8 cellular contexts compared by ENCODE assay signal in the genomic region with DNA sequence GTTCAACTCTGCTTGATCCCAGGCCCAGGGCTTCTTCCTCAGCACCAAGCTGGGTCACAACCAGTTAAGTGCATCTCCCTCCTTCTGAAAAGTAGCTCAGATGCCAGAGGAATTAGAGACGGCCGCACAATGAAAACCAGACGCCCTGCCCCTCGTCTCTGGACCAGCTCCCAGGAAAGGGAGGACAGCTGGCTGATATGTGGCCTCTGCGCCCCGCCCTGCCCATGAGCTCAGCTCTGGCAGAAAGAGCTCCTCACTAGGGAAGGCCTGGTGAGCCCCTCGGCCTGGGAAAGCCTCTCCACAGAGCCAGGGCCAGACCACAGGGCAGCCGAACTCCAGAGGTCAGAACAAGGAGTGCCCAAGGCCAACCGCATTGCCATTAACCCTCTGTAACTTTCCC. TPM values are rescaled to one million over a fixed set of nuclear protein-coding genes. Genes with fewer than 3 reads are reported as not detected.
DNase-seq lines count a peak whose midpoint lies in the region; ATAC-seq and TF ChIP-seq lines count a peak whose summit lies in the region.

No MANE protein-coding gene starts in this region.

- H3K4ac ChIP-seq in trophoblast cell (ENCODE audit: low read depth, low read length), result no peak overlapping the region

- no peak overlapping the region for H3K4me2 ChIP-seq in trophoblast cell (ENCODE audit: low read length)

- peak overlapping the region; percentile 82 for H2BK120ac ChIP-seq in trophoblast cell (ENCODE audit: insufficient read depth, low read length, poor library complexity)

- peaks cover 6% of the 10 kb centered on the region for H3K79me2 ChIP-seq in trophoblast cell (ENCODE audit: control insufficient read depth, insufficient read depth, low read length, poor library complexity)

- H3K9me3 Mint-ChIP-seq in T-cell (no peaks in the 10 kb centered on the region), WTC11 (no peaks in the 10 kb centered on the region)

- H3K14ac ChIP-seq in trophoblast cell (ENCODE audit: low read length), result no peak overlapping the region

- peaks cover 33% of the 10 kb centered on the region for H3K79me1 ChIP-seq in trophoblast cell (ENCODE audit: low read length)

- DNase-seq in Ammon's horn (ENCODE audit: low spot score), result peak; percentile 87
- DNase-seq in T-cell, result no peak
- DNase-seq in cardiac muscle cell (ENCODE audit: low read depth in 1 of 2, low spot score in 1 of 2), result peak; percentile 42 to 91
- no peak for DNase-seq in trophoblast cell
- DNase-seq in NCI-H2227 treated with DMSO at 0.1 percent for 48 hours (lab: John Stamatoyannopoulos, UW), result no peak
- DNase-seq in WTC11 (ENCODE audit: low spot score), result no peak
- no peak for DNase-seq in DMS53 (lab: John Stamatoyannopoulos, UW)
- no peak for DNase-seq in NCI-H748 treated with DMSO at 0.1 percent for 48 hours (lab: John Stamatoyannopoulos, UW)

- no peak overlapping the region for H2AK5ac ChIP-seq in trophoblast cell (ENCODE audit: low read length)

- H3K36me3 ChIP-seq in cardiac muscle cell (no peaks in the 10 kb centered on the region), trophoblast cell (ENCODE audit: control insufficient read depth in 1 of 2, insufficient read depth in 2 of 2, low read length in 2 of 2) (no peaks in the 10 kb centered on the region)

- H3K4me3 ChIP-seq in cardiac muscle cell (no peak overlapping the region), trophoblast cell (ENCODE audit: low read depth, low read length) (no peak overlapping the region)

- H2BK5ac ChIP-seq in trophoblast cell (ENCODE audit: low read depth, low read length, poor library complexity), result no peak overlapping the region

- TF ChIP-seq CTCF in cardiac muscle cell (IDR thresholded peaks at IDR 0.05; ENCODE audit: low read depth, low read length) (no peak), WTC11 (IDR thresholded peaks at IDR 0.05) (no peak)

- CTCF ChIA-PET in T-cell (lab: Charles Lee), result interaction anchor here in 1 of 2 donors (1.2 kb wide), 1 partner anchor 9 kb away, joined by 3 read pairs; no protein-coding TSS in a partner anchor
- CTCF ChIA-PET in WTC11 (lab: Charles Lee), result interaction anchor here (0.6 to 6.4 kb wide), 5 partner anchors 9 to 142 kb away, joined by 3 to 49 read pairs (median 4); no protein-coding TSS in a partner anchor

- no peak overlapping the region for H4K12ac ChIP-seq in trophoblast cell (ENCODE audit: low read depth, low read length)

- ATAC-seq in T-cell (replicated peaks in 1 of 4) (no peak), WTC11 (no peak)

- H3K23ac ChIP-seq in trophoblast cell (ENCODE audit: low read length), result no peak overlapping the region

- peak overlapping the region; percentile 98 for H4K91ac ChIP-seq in trophoblast cell (ENCODE audit: low read depth, low read length)

- peak overlapping the region in 1 of 3 donors; percentile 84 for H3K4me3 Mint-ChIP-seq in T-cell
- H3K4me3 Mint-ChIP-seq in WTC11, result no peak overlapping the region

- no peak overlapping the region for H3K18ac ChIP-seq in trophoblast cell (ENCODE audit: low read length)

- H3K4me1 ChIP-seq in cardiac muscle cell (ENCODE audit: low read depth) (peaks cover 19% of the 10 kb centered on the region), trophoblast cell (ENCODE audit: control insufficient read depth in 1 of 2, insufficient read depth in 2 of 2, low read length in 2 of 2) (peaks cover 32 to 40% of the 10 kb centered on the region in 2 experiments)

- H3K9me3 ChIP-seq in cardiac muscle cell (ENCODE audit: low read depth), result no peaks in the 10 kb centered on the region
- H3K9me3 ChIP-seq in trophoblast cell (ENCODE audit: insufficient read depth, low read depth, low read length), result no peaks in the 10 kb centered on the region

- H3K27ac Mint-ChIP-seq in T-cell (peak overlapping the region; percentile 16 to 27), WTC11 (no peak overlapping the region)

- POLR2A ChIA-PET in T-cell (lab: Charles Lee) (no interaction called here), WTC11 (lab: Charles Lee) (no interaction called here)

- WGBS in trophoblast cell (ENCODE audit: extremely low coverage, insufficient coverage, insufficient read length), result no CpG with 5 or more reads among the region's 9 CpGs

- H2AFZ ChIP-seq in trophoblast cell (ENCODE audit: insufficient read depth, low read length, poor library complexity), result no peak overlapping the region

- peak overlapping the region; percentile 12 for H3K27ac ChIP-seq in cardiac muscle cell
- H3K27ac ChIP-seq in trophoblast cell (ENCODE audit: low read depth, low read length), result peak overlapping the region; percentile 80

- H3K27me3 ChIP-seq in cardiac muscle cell (no peaks in the 10 kb centered on the region), trophoblast cell (ENCODE audit: insufficient read depth, low read length) (no peaks in the 10 kb centered on the region)

- H2BK12ac ChIP-seq in trophoblast cell (ENCODE audit: low read length), result no peak overlapping the region

- H3K36me3 Mint-ChIP-seq in T-cell, result no peaks in the 10 kb centered on the region
- H3K36me3 Mint-ChIP-seq in WTC11, result no peaks in the 10 kb centered on the region

- H3K9ac ChIP-seq in trophoblast cell (ENCODE audit: low read length), result no peak overlapping the region

- H3K27me3 Mint-ChIP-seq in T-cell (no peaks in the 10 kb centered on the region), WTC11 (ENCODE audit: low read depth) (peaks cover 3% of the 10 kb centered on the region; the same call in 1 of the 2 replicates)

- H3K4me1 Mint-ChIP-seq in T-cell (peaks cover 38 to 55% (median 52%) of the 10 kb centered on the region in 3 donors), WTC11 (peaks cover 24% of the 10 kb centered on the region)

- H4K8ac ChIP-seq in trophoblast cell (ENCODE audit: low read depth, low read length), result no peak overlapping the region

TF ChIP-seq in WTC11, 78 proteins besides CTCF, POLR2A, EP300 and RAD21 (continues in another document):
- TF ChIP-seq AR (CRISPR knock-in tag; IDR thresholded peaks at IDR 0.05) (no peak), PRRX2 (CRISPR knock-in tag; IDR thresholded peaks at IDR 0.05) (no peak), ZNF121 (CRISPR knock-in tag; IDR thresholded peaks at IDR 0.05) (no peak), ZBTB43 (CRISPR knock-in tag; IDR thresholded peaks at IDR 0.05) (no peak), ATF2 (CRISPR knock-in tag; IDR thresholded peaks at IDR 0.05; ENCODE audit: borderline replicate concordance, low read depth) (no peak), ZNF317 (CRISPR knock-in tag; IDR thresholded peaks at IDR 0.05; ENCODE audit: borderline replicate concordance, low read depth) (no peak), ERG (CRISPR knock-in tag; IDR thresholded peaks at IDR 0.05) (no peak), GTF2I (CRISPR knock-in tag; conservative IDR thresholded peaks at IDR 0.05) (no peak)

RNA-seq across cellular contexts. Expression of gene SCGB1A1, which starts 18.1 kb away (rescaled TPM):
- 1 to 10 TPM in 2 of 5 donors, not detected in 3; 1.8 to 3.2 TPM for total RNA-seq in T-cell
- total RNA-seq in cardiac muscle cell, result not detected in 2 replicates
- polyA plus RNA-seq in cardiac muscle cell, result not detected in 2 replicates
- polyA plus RNA-seq in trophoblast cell (2013), result not detected in 2 replicates
- total RNA-seq in WTC11 (2021), result 1.1 to 1.6 TPM (median 1.2 TPM) in 3 replicates

Comparison
In these comparisons a context has a peak if more than half of its experiments do, and no peak if none do; other contexts are left out.
1. DNase-seq: peak in Ammon's horn (single experiment) and cardiac muscle cell (2 of 2); none in T-cell (0 of 34), trophoblast cell (0 of 2), NCI-H2227 treated with DMSO at 0.1 percent for 48 hours (single experiment), WTC11 (single experiment), DMS53 (single experiment) and NCI-H748 treated with DMSO at 0.1 percent for 48 hours (single experiment).